Comparison of ENCODE assay signal across 1 cellular context in genomic region chr3:10508619-10509260, GRCh38.
TF ChIP-seq lines count a peak whose summit lies in the region.

No MANE protein-coding gene starts in this region.

TF ChIP-seq in HepG2, 621 proteins besides CTCF, POLR2A, EP300 and RAD21 (continued from another document and continues in another):
- TF ChIP-seq ARID5B (CRISPR knock-in tag; IDR thresholded peaks at IDR 0.05) (peak; percentile 98), ZNF383 (CRISPR knock-in tag; IDR thresholded peaks at IDR 0.05; ENCODE audit: borderline replicate concordance) (no peak), MIXL1 (CRISPR knock-in tag; IDR thresholded peaks at IDR 0.05) (peak; percentile 94), ZNF282 (IDR thresholded peaks at IDR 0.05; ENCODE audit: partially characterized antibody) (no peak), ZBTB26 (CRISPR knock-in tag; IDR thresholded peaks at IDR 0.05; ENCODE audit: borderline replicate concordance) (peak; percentile 25; the same call in 1 of the 2 replicates), JUN (CRISPR knock-in tag; IDR thresholded peaks at IDR 0.05) (peak; percentile 71), MEIS2 (CRISPR knock-in tag; IDR thresholded peaks at IDR 0.05) (peak; percentile 99), ZNF784 (CRISPR knock-in tag; IDR thresholded peaks at IDR 0.05; ENCODE audit: borderline replicate concordance) (no peak), ZNF513 (CRISPR knock-in tag; conservative IDR thresholded peaks at IDR 0.05) (no peak), YY1 (IDR thresholded peaks at IDR 0.05; ENCODE audit: insufficient read depth, insufficient replicate concordance, low read depth, low read length) (peak; percentile 51), ZNF782 (CRISPR knock-in tag; IDR thresholded peaks at IDR 0.05; ENCODE audit: borderline replicate concordance) (no peak), GMEB2 (CRISPR knock-in tag; IDR thresholded peaks at IDR 0.05; ENCODE audit: low read depth) (no peak), KAT8 (CRISPR knock-in tag; IDR thresholded peaks at IDR 0.05) (peak; percentile 82), KDM1A (CRISPR knock-in tag; IDR thresholded peaks at IDR 0.05) (peak; percentile 83), GATAD1 (CRISPR knock-in tag; IDR thresholded peaks at IDR 0.05) (peak; percentile 82), PAWR (CRISPR knock-in tag; IDR thresholded peaks at IDR 0.05; ENCODE audit: borderline replicate concordance) (no peak), LCORL (IDR thresholded peaks at IDR 0.05) (peak; percentile 24; the same call in 1 of the 2 replicates), LCORL (CRISPR knock-in tag; IDR thresholded peaks at IDR 0.05) (peak; percentile 99), RXRA (CRISPR knock-in tag; IDR thresholded peaks at IDR 0.05) (peak; percentile 96), GZF1 (CRISPR knock-in tag; IDR thresholded peaks at IDR 0.05) (0 out of 2 replicates have a peak, but pooled peaks have one; percentile 28), SRY (CRISPR knock-in tag; IDR thresholded peaks at IDR 0.05) (0 out of 2 replicates have a peak, but pooled peaks have one; percentile 32), ZNF142 (CRISPR knock-in tag; IDR thresholded peaks at IDR 0.05) (no peak), BCLAF1 (IDR thresholded peaks at IDR 0.05) (no peak), KAT2B (IDR thresholded peaks at IDR 0.05; ENCODE audit: borderline replicate concordance, low read depth, low read length) (no peak), POLR2AphosphoS2 (IDR thresholded peaks at IDR 0.05; ENCODE audit: low read depth, low read length) (no peak), ZBTB46 (CRISPR knock-in tag; IDR thresholded peaks at IDR 0.05; ENCODE audit: borderline replicate concordance) (0 out of 2 replicates have a peak, but pooled peaks have one; percentile 81), ZNF362 (CRISPR knock-in tag; IDR thresholded peaks at IDR 0.05; ENCODE audit: borderline replicate concordance) (peak; percentile 31; the same call in 1 of the 2 replicates), ZNF275 (CRISPR knock-in tag; IDR thresholded peaks at IDR 0.05; ENCODE audit: borderline replicate concordance) (peak; percentile 81; the same call in 1 of the 2 replicates), SP5 (CRISPR knock-in tag; IDR thresholded peaks at IDR 0.05; ENCODE audit: borderline replicate concordance, low read depth) (peak; percentile 88), ZNF740 (CRISPR knock-in tag; IDR thresholded peaks at IDR 0.05) (no peak)
